In genomic region chrX:71541546-71542022, GRCh38 we compare ENCODE assay signal across 8 cellular contexts. TPM values are rescaled to one million over a fixed set of nuclear protein-coding genes. Genes with fewer than 3 reads are reported as not detected.
DNase-seq lines count a peak whose midpoint lies in the region; ATAC-seq and TF ChIP-seq lines count a peak whose summit lies in the region.

No MANE protein-coding gene starts in this region.

- TF ChIP-seq CTCF in gastrocnemius medialis (IDR thresholded peaks at IDR 0.05 in 4 of 5, conservative IDR thresholded peaks at IDR 0.05 in 1 of 5) (no peak), Caco-2 (IDR thresholded peaks at IDR 0.05; ENCODE audit: insufficient read depth in 1 of 2, low read depth in 1 of 2, low read length in 1 of 2, severe bottlenecking in 1 of 2, unreplicated experiment in 1 of 2) (no peak)

- no peaks in the 10 kb centered on the region for H3K9me3 ChIP-seq in gastrocnemius medialis
- no peaks in the 10 kb centered on the region for H3K9me3 ChIP-seq in Caco-2

- H3K27ac Mint-ChIP-seq in Caco-2 (ENCODE audit: unreplicated experiment), result no peak overlapping the region

- no peaks in the 10 kb centered on the region for H3K9me3 Mint-ChIP-seq in Caco-2 (ENCODE audit: unreplicated experiment)

- no peak overlapping the region for H3K4me3 Mint-ChIP-seq in Caco-2 (ENCODE audit: unreplicated experiment)

- H3K27me3 ChIP-seq in gastrocnemius medialis (no peaks in the 10 kb centered on the region), Caco-2 (replicated peaks; ENCODE audit: control insufficient read depth, insufficient read depth, low read length) (no peaks in the 10 kb centered on the region)

- peaks cover 0 to 2% of the 10 kb centered on the region in 2 donors for H3K36me3 ChIP-seq in gastrocnemius medialis
- no peaks in the 10 kb centered on the region; the same call in 1 of the 2 replicates for H3K36me3 ChIP-seq in Caco-2 (ENCODE audit: control insufficient read depth, insufficient read depth, low read length)

- H3K27me3 Mint-ChIP-seq in Caco-2 (ENCODE audit: insufficient read depth, unreplicated experiment), result no peaks in the 10 kb centered on the region

- POLR2A ChIA-PET in Caco-2 (lab: Charles Lee), result no interaction called here

- H3K36me3 Mint-ChIP-seq in Caco-2 (ENCODE audit: insufficient read depth, unreplicated experiment), result peaks cover 74% of the 10 kb centered on the region

- intact Hi-C loops in gastrocnemius medialis (cut with DNase I; ENCODE audit: low total_unique reads) (no loop called here), sciatic nerve (cut with DNase I) (no loop called here), Caco-2 (cut with micrococcal nuclease; ENCODE audit: unreplicated experiment) (no loop called here)

- peak overlapping the region; percentile 68 to 95 (median 90) for H3K27ac ChIP-seq in gastrocnemius medialis

- TF ChIP-seq POLR2A in gastrocnemius medialis (IDR thresholded peaks at IDR 0.05), result no peak

- peaks cover 17% of the 10 kb centered on the region for H3K4me1 Mint-ChIP-seq in Caco-2 (ENCODE audit: low read depth, unreplicated experiment)

- peak; percentile 21 for DNase-seq in stimulated activated CD4-positive, alpha-beta T cell treated with anti-CD3 and anti-CD28 coated beads, Interleukin-4, amount 100 ng/mL, for 24 hours
- no peak for DNase-seq in stimulated activated CD4-positive, alpha-beta T cell treated with anti-CD3 and anti-CD28 coated beads, Interleukin-2, amount 100 ng/mL, for 48 hours
- DNase-seq in astrocyte of the hippocampus (ENCODE audit: low read depth, low spot score), result peak; percentile 10
- no peak for DNase-seq in gastrocnemius medialis
- DNase-seq in sciatic nerve (ENCODE audit: low spot score), result no peak
- DNase-seq in Caco-2, result no peak
- DNase-seq in SK-N-DZ (ENCODE audit: low spot score), result no peak

- no TSS peak for BruUV-seq in Caco-2 (replicated peaks; lab: Mats Ljungman, UMichigan)

- no peak overlapping the region for H3K4me3 ChIP-seq in gastrocnemius medialis
- no peak overlapping the region for H3K4me3 ChIP-seq in Caco-2 (ENCODE audit: low read depth, low read length)

- CTCF ChIA-PET in Caco-2 (lab: Charles Lee), result interaction anchor here (0.5 kb wide), 1 partner anchor 258 kb away, joined by 3 read pairs; the partner anchor contains the start of gene NONO

- ATAC-seq in HG03558 (IDR thresholded peaks at IDR 0.05; ENCODE audit: extremely low read depth, unreplicated experiment) (peak; percentile 11), gastrocnemius medialis (no peak), sciatic nerve (no peak)

- in situ Hi-C loops in gastrocnemius medialis (cut with MboI; ENCODE audit: low sequenced_read_pairs in 4 of 4), result no loop called here

- peaks cover 43 to 61% of the 10 kb centered on the region in 2 donors for H3K4me1 ChIP-seq in gastrocnemius medialis
- H3K4me1 ChIP-seq in Caco-2, result no peaks in the 10 kb centered on the region; the same call in 1 of the 2 replicates

RNA-seq across cellular contexts. Expression of gene OGT, which starts 8.7 kb away (rescaled TPM):
- total RNA-seq in gastrocnemius medialis (100 to 1,000 TPM in 1 of 4 donors, 10 to 100 TPM in 3; 34.5 to 146 (median 62.1) TPM), sciatic nerve (218 TPM), Caco-2 (2022) (190 and 211 TPM in 2 replicates)
- 91.5 and 140 TPM in 2 replicates for polyA plus RNA-seq in SK-N-DZ (2014; cell fraction: cytosol; rRNA removed)
- 435 and 565 TPM in 2 replicates for polyA plus RNA-seq in SK-N-DZ (2014; cell fraction: nucleus; rRNA removed)

RNA-seq across cellular contexts. Expression of gene GCNA, which starts 36.7 kb away (rescaled TPM):
- 1 to 10 TPM in 3 of 4 donors, under 1 TPM in 1; 0.95 to 5.4 (median 1.4) TPM for total RNA-seq in gastrocnemius medialis
- 3.6 TPM for total RNA-seq in sciatic nerve
- 2.8 and 3.4 TPM in 2 replicates for total RNA-seq in Caco-2 (2022)
- 0.45 and 1.2 TPM in 2 replicates for polyA plus RNA-seq in SK-N-DZ (2014; cell fraction: cytosol; rRNA removed)
- polyA plus RNA-seq in SK-N-DZ (2014; cell fraction: nucleus; rRNA removed), result 8.2 and 9.3 TPM in 2 replicates

Comparison
In these comparisons a context has a peak if more than half of its experiments do, and no peak if none do; other contexts are left out.
1. DNase-seq: peak in stimulated activated CD4-positive, alpha-beta T cell treated with anti-CD3 and anti-CD28 coated beads, Interleukin-4, amount 100 ng/mL, for 24 hours (single experiment) and astrocyte of the hippocampus (single experiment); none in stimulated activated CD4-positive, alpha-beta T cell treated with anti-CD3 and anti-CD28 coated beads, Interleukin-2, amount 100 ng/mL, for 48 hours (0 of 2), gastrocnemius medialis (0 of 2), sciatic nerve (single experiment), Caco-2 (0 of 2) and SK-N-DZ (single experiment).